Comparison of ENCODE assay signal across 9 cellular contexts in the genomic region with DNA sequence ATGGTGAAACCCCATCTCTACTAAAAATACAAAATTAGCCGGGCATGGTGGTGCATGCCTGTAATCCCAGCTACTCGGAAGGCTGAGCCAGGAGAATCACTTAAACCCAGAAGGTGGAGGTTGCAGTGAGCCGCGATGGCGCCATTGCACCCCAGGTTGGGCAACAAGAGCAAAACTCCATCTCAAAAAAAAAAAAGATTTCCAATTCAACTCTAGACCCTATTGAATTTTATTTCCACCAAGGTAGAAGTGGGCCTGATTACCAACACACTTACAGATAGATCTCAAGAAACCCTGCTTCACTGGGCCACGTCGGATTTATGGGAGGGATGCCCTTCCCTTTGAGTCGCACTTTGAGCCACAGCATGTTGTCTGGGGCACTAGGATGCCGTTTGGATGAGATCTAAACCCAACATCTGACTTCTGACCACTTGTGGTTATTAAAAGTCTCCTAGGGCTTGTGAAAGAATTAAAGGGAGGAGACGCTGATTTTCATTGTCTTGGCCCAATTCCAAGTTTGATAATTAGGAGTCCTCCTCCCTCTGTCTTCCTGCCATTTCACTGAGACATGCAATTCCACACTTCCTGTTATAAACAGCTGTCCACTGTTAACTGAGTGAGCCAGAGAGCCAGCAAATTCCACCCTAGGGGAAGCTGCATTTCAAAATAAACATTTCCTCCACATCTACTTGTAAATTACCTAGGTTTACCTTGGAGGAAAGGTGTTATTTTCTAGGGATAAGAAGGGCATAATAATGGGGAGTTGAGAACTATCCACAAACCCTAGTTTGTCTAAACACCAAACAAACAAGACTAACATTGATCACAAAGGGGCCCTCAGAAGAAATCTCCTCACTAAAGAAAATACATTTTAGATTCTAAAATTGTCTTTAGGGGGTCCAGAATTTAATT. TPM values are rescaled to one million over a fixed set of nuclear protein-coding genes. Genes with fewer than 3 reads are reported as not detected.
DNase-seq lines count a peak whose midpoint lies in the region; ATAC-seq, FAIRE-seq and TF ChIP-seq lines count a peak whose summit lies in the region.
"Had no signal": no experiment of that assay in that cellular context is flagged by ENCODE, and none has a peak within 500 bp of the region (broad histone marks: within the 10 kb centered on the region; RNA-seq: fewer than 3 reads in every experiment).

No MANE protein-coding gene starts in this region.

- peaks cover 3 to 16% of the 10 kb centered on the region in 2 experiments; a peak in 4 of 5 replicates for H3K4me1 ChIP-seq in K562 (replicated peaks in 1 of 2; ENCODE audit: control insufficient read depth in 2 of 2, insufficient read depth in 2 of 2, low read length in 2 of 2)
- H3K4me1 ChIP-seq in liver (ENCODE audit: control insufficient read depth in 4 of 4, insufficient read depth in 4 of 4, low read length in 3 of 4): peaks cover 0 to 9% (median 5%) of the 10 kb centered on the region in 4 donors

- H3K79me2 ChIP-seq in K562 (ENCODE audit: control insufficient read depth, insufficient read depth, low read length): no peaks in the 10 kb centered on the region

- no peaks in the 10 kb centered on the region for H4K20me1 ChIP-seq in K562 (replicated peaks; ENCODE audit: control insufficient read depth, insufficient read depth, low read length)

- peak; percentile 31; the same call in 1 of the 2 replicates for TF ChIP-seq EP300 in K562 (IDR thresholded peaks at IDR 0.05; ENCODE audit: low read length)

- TF ChIP-seq RAD21 in K562 (CRISPR knock-in tag; conservative IDR thresholded peaks at IDR 0.05 in 1 of 2, IDR thresholded peaks at IDR 0.05 in 1 of 2): no peak
- peak in 1 of 2 donors; percentile 24 for TF ChIP-seq RAD21 in liver (IDR thresholded peaks at IDR 0.05)

- H3K36me3 ChIP-seq in K562 (ENCODE audit: control insufficient read depth, insufficient read depth, low read length) (no peaks in the 10 kb centered on the region), liver (ENCODE audit: control insufficient read depth in 4 of 4, insufficient read depth in 3 of 4, low read depth in 1 of 4, low read length in 3 of 4) (no peaks in the 10 kb centered on the region)
- H3K36me3 ChIP-seq: thoracic aorta had no signal

- H3K27me3 ChIP-seq in K562 (ENCODE audit: control insufficient read depth in 2 of 2, insufficient read depth in 2 of 2, low read length in 2 of 2) (no peaks in the 10 kb centered on the region), liver (ENCODE audit: control insufficient read depth in 4 of 4, insufficient read depth in 4 of 4, low read length in 3 of 4) (no peaks in the 10 kb centered on the region)

- DNase-seq in COR-L47 (lab: John Stamatoyannopoulos, UW) (peak; percentile 89), NCI-H1694 treated with DMSO at 0.1 percent for 48 hours (lab: John Stamatoyannopoulos, UW) (peak; percentile 52), K562 (ENCODE audit: extremely low read depth in 1 of 4, low spot score in 3 of 4) (peak; percentile 61 to 69 (median 64)), middle frontal gyrus (ENCODE audit: extremely low spot score, low spot score) (no peak), SKM-1 (lab: John Stamatoyannopoulos, UW; ENCODE audit: unreplicated experiment) (no peak)
- DNase-seq in activated naive CD4-positive, alpha-beta T cell (lab: John Stamatoyannopoulos, UW): no peak

- no TSS peak for BruUV-seq in K562 (replicated peaks; lab: Mats Ljungman, UMichigan)

- in situ Hi-C loops in K562 (cut with MboI): no loop called here

- WGBS in K562 (ENCODE audit: insufficient coverage, low coverage, missing lambda C conversion rate): 42% methylated on average over 10 of the region's 10 CpGs
- WGBS in liver: 70% methylated on average over 10 of the region's 10 CpGs

- TF ChIP-seq CTCF in K562 (IDR thresholded peaks at IDR 0.05 in 2 of 3, conservative IDR thresholded peaks at IDR 0.05 in 1 of 3; ENCODE audit: insufficient read depth in 2 of 3, low read depth in 1 of 3, low read length in 3 of 3) (no peak), liver (IDR thresholded peaks at IDR 0.05; ENCODE audit: low read depth, low read length, missing input control) (no peak)

- intact Hi-C loops in K562 (cut with micrococcal nuclease): no loop called here

- POLR2A ChIA-PET in K562 (lab: Yijun Ruan, JAX): interaction anchor here (0.7 to 1.9 kb wide), 4 partner anchors 10 to 40 kb away, joined by 3 to 7 read pairs (median 3); no protein-coding TSS in a partner anchor

- ATAC-seq in K562 (peak; percentile 33), HG03095 (IDR thresholded peaks at IDR 0.05; ENCODE audit: unreplicated experiment) (no peak)

- H2AFZ ChIP-seq in K562 (ENCODE audit: low read depth, low read length): peak overlapping the region; percentile 87

- H3K27ac ChIP-seq in K562 (ENCODE audit: extremely low read depth, low read depth, low read length) (no peak overlapping the region), liver (ENCODE audit: low read depth in 1 of 2, low read length in 2 of 2) (no peak overlapping the region)
- H3K27ac ChIP-seq: thoracic aorta had no signal

- H3K4me2 ChIP-seq in K562 (ENCODE audit: insufficient read depth, low read length): peak overlapping the region; percentile 29; the same call in 1 of the 2 replicates

- H3K4me3 ChIP-seq in K562: no peak overlapping the region
- no peak overlapping the region for H3K4me3 ChIP-seq in liver (ENCODE audit: low read depth in 1 of 3, low read length in 3 of 3)
- H3K4me3 ChIP-seq: thoracic aorta had no signal

- CTCF ChIA-PET in K562 (lab: Yijun Ruan, JAX; ENCODE audit: low intra/inter-chr PET ratio): no interaction called here

- no peaks in the 10 kb centered on the region for H3K9me1 ChIP-seq in K562 (ENCODE audit: control insufficient read depth, insufficient read depth, low read length)

- no peak for FAIRE-seq in K562 (lab: Jason Lieb, UNC)

- TF ChIP-seq POLR2A in K562 (conservative IDR thresholded peaks at IDR 0.05): no peak

- H3K9me3 ChIP-seq in K562 (replicated peaks; ENCODE audit: control insufficient read depth, insufficient read depth, low read depth, low read length) (no peaks in the 10 kb centered on the region), liver (ENCODE audit: control insufficient read depth in 4 of 4, low read length in 3 of 4) (no peaks in the 10 kb centered on the region)
- H3K9me3 ChIP-seq: thoracic aorta had no signal

- H3K9ac ChIP-seq in K562 (ENCODE audit: insufficient read depth in 1 of 2, low read depth in 2 of 2, low read length in 2 of 2): 0 out of 4 replicates have a peak overlapping the region, but pooled peaks of 1 of the 2 experiments have one; percentile 11
- H3K9ac ChIP-seq in liver (ENCODE audit: low read depth in 1 of 2, low read length in 2 of 2): no peak overlapping the region

TF ChIP-seq in K562, 482 proteins besides CTCF, POLR2A, EP300 and RAD21 (continues in another document):
- TF ChIP-seq FOXK2 (conservative IDR thresholded peaks at IDR 0.05 in 1 of 2, IDR thresholded peaks at IDR 0.05 in 1 of 2; ENCODE audit: low read depth in 2 of 2) (peak; percentile 38 to 48; a peak in 1 of 4 replicates), MEIS2 (IDR thresholded peaks at IDR 0.05; ENCODE audit: partially characterized antibody) (peak; percentile 28), POLR2H (tag; IDR thresholded peaks at IDR 0.05; ENCODE audit: low read depth) (no peak)

RNA-seq across cellular contexts. Expression of a gene that starts 5.2 kb away (rescaled TPM):
- total RNA-seq in K562 (2011; cell fraction: chromatin; rRNA removed; ENCODE audit: low replicate concordance): 171 and 273 TPM in 2 replicates
- 61.4 and 68.2 TPM in 2 replicates for total RNA-seq in K562 (2011; cell fraction: nucleolus; rRNA removed)
- 135 and 159 TPM in 2 replicates for total RNA-seq in K562 (2011; cell fraction: nucleoplasm; rRNA removed)
- 14.2 and 14.4 TPM in 2 replicates for total RNA-seq in K562 (2014; rRNA removed)
- 13.4 and 14.6 TPM in 2 replicates for total RNA-seq in K562 (2014; rRNA removed; fragmentation: Illumina TruSeq; extraction: Trizol)
- total RNA-seq in K562 (2015; rRNA removed; fragmentation: Illumina TruSeq; extraction: Trizol): 12.9 and 14.2 TPM in 2 replicates
- total RNA-seq in K562 (2021): 40.2 and 51.5 TPM in 2 replicates
- 5.3 and 8.3 TPM in 2 replicates for polyA plus RNA-seq in K562 (2011; rRNA removed)
- 5.1 and 11.3 TPM in 2 replicates for polyA plus RNA-seq in K562 (2011; cell fraction: cytosol; rRNA removed)
- polyA plus RNA-seq in K562 (2011; cell fraction: nucleus; rRNA removed): 35.9 and 36.4 TPM in 2 replicates
- 22.1 and 24.3 TPM in 2 replicates for polyA plus RNA-seq in K562 (2012)
- polyA plus RNA-seq in K562 (2014; fragmentation: Illumina TruSeq; extraction: Trizol): 21.1 and 25.2 TPM in 2 replicates
- 1 to 10 TPM; 3.0 to 5.4 TPM for polyA plus RNA-seq in K562 (2014; fragmentation: Nextera tagmentation; extraction: Ambion mirVana)
- 8.0 and 22.3 TPM in 2 replicates for polyA plus RNA-seq in K562 (2014; rRNA removed)
- 55.5 and 81.8 TPM in 2 replicates for polyA minus RNA-seq in K562 (2011; rRNA and poly(A)+ RNA removed)
- 45.2 and 50.4 TPM in 2 replicates for polyA minus RNA-seq in K562 (2011; cell fraction: cytosol; rRNA and poly(A)+ RNA removed)
- 32.6 and 64.3 TPM in 2 replicates for polyA minus RNA-seq in K562 (2011; cell fraction: nucleus; rRNA and poly(A)+ RNA removed)
- total RNA-seq in liver: 10 to 100 TPM; 37.1 to 49.1 TPM
- polyA plus RNA-seq in liver: 10 to 100 TPM in 1 of 2 donors, 1 to 10 TPM in 1; 9.8 to 12.6 TPM

RNA-seq across cellular contexts. Expression of a gene that starts 55.8 kb away (rescaled TPM):
- 790 and 1,193 TPM in 2 replicates for total RNA-seq in K562 (2011; cell fraction: chromatin; rRNA removed; ENCODE audit: low replicate concordance)
- 1,022 and 1,050 TPM in 2 replicates for total RNA-seq in K562 (2011; cell fraction: nucleolus; rRNA removed)
- 987 and 1,019 TPM in 2 replicates for total RNA-seq in K562 (2011; cell fraction: nucleoplasm; rRNA removed)
- total RNA-seq in K562 (2014; rRNA removed) (2,617 and 2,757 TPM in 2 replicates), K562 (2014; rRNA removed; fragmentation: Illumina TruSeq; extraction: Trizol) (2,118 and 2,410 TPM in 2 replicates), K562 (2015; rRNA removed; fragmentation: Illumina TruSeq; extraction: Trizol) (2,997 and 3,044 TPM in 2 replicates), K562 (2021) (2,642 and 2,717 TPM in 2 replicates), liver (100 to 1,000 TPM; 270 to 394 TPM)
- polyA plus RNA-seq in K562 (2011; rRNA removed) (3,253 and 3,807 TPM in 2 replicates), K562 (2014; fragmentation: Illumina TruSeq; extraction: Trizol) (2,868 and 3,193 TPM in 2 replicates), K562 (2014; fragmentation: Nextera tagmentation; extraction: Ambion mirVana) (1,000 to 10,000 TPM; 6,249 to 7,472 TPM), K562 (2014; rRNA removed) (2,249 and 2,310 TPM in 2 replicates), liver (100 to 1,000 TPM; 365 to 499 TPM)
- 3,902 and 3,930 TPM in 2 replicates for polyA plus RNA-seq in K562 (2011; cell fraction: cytosol; rRNA removed)
- polyA plus RNA-seq in K562 (2011; cell fraction: nucleus; rRNA removed): 1,435 and 2,014 TPM in 2 replicates
- polyA plus RNA-seq in K562 (2012): 2,677 and 3,119 TPM in 2 replicates
- polyA minus RNA-seq in K562 (2011; rRNA and poly(A)+ RNA removed): 3,327 and 3,913 TPM in 2 replicates
- polyA minus RNA-seq in K562 (2011; cell fraction: cytosol; rRNA and poly(A)+ RNA removed): 2,697 and 3,181 TPM in 2 replicates
- polyA minus RNA-seq in K562 (2011; cell fraction: nucleus; rRNA and poly(A)+ RNA removed): 390 and 803 TPM in 2 replicates

Comparison
In these comparisons a context has a peak if more than half of its experiments do, and no peak if none do; other contexts are left out.
1. DNase-seq: peak in COR-L47 (single experiment), NCI-H1694 treated with DMSO at 0.1 percent for 48 hours (single experiment) and K562 (4 of 4); none in activated naive CD4-positive, alpha-beta T cell (0 of 4), middle frontal gyrus (single experiment) and SKM-1 (single experiment).